In the genomic region with DNA sequence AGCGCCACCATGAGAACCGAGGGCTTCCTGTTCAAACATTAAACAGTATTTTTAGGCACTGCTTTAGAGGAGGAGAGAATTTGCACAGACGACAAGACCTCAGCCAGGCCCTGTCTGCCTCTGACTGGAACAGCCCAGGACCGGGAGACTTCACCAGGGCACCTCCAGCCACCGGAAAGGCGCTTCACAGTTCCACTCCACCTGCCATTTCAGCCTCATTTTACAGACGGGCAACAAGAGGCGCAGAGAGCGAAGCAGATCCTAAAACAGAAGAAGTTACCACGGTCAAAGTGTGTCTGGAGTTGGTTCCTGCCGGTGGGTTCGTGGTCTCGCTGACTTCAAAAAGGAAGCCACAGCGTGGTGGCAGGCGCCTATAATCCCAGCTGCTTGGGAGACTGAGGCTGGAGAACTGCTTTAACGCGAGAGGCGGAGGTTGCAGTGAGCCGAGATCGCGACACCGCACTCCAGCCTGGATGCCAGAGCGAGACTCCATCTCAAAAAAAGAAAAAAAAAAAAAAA, we compare ENCODE assay signal across 25 cellular contexts. TPM values are rescaled to one million over a fixed set of nuclear protein-coding genes. Genes with fewer than 3 reads are reported as not detected.
DNase-seq lines count a peak whose midpoint lies in the region; ATAC-seq, FAIRE-seq and TF ChIP-seq lines count a peak whose summit lies in the region.
"Had no signal": no experiment of that assay in that cellular context is flagged by ENCODE, and none has a peak within 500 bp of the region (broad histone marks: within the 10 kb centered on the region; RNA-seq: fewer than 3 reads in every experiment).

No MANE protein-coding gene starts in this region.

- H3K9me3 Mint-ChIP-seq in WTC11 (no peaks in the 10 kb centered on the region), nephron progenitor cell (peaks cover 3% of the 10 kb centered on the region)

- POLR2A ChIA-PET in WTC11 (lab: Charles Lee), result interaction anchor here (0.7 kb wide), 1 partner anchor 35 kb away, joined by 5 read pairs; no protein-coding TSS in a partner anchor

- H3K4me3 Mint-ChIP-seq in WTC11, result no peak overlapping the region
- no peak overlapping the region for H3K4me3 Mint-ChIP-seq in nephron progenitor cell

- H3K27me3 ChIP-seq in HL-60 (ENCODE audit: insufficient read depth, poor library complexity, severe bottlenecking), result no peaks in the 10 kb centered on the region

- CTCF ChIA-PET in WTC11 (lab: Charles Lee), result interaction anchor here (0.7 to 3.1 kb wide), 6 partner anchors 9 to 649 kb away, joined by 3 to 9 read pairs (median 4); a partner anchor contains a TSS

- ATAC-seq in WTC11, result no peak; the same call in 1 of the 2 replicates
- ATAC-seq in HG02973 (IDR thresholded peaks at IDR 0.05; ENCODE audit: unreplicated experiment), result no peak
- ATAC-seq: Panc1 had no signal

- H3K4me1 Mint-ChIP-seq in WTC11 (peaks cover 56% of the 10 kb centered on the region), nephron progenitor cell (peaks cover 51% of the 10 kb centered on the region)

- peak overlapping the region; percentile 86 for H3K27ac Mint-ChIP-seq in WTC11
- H3K27ac Mint-ChIP-seq in nephron progenitor cell, result peak overlapping the region; percentile 71
- H3K27ac Mint-ChIP-seq: CD14-positive monocyte had no signal

- DNase-seq in HL-60 (ENCODE audit: low read depth in 1 of 2, low spot score in 1 of 2) (peak in 1 of 2 experiments; percentile 52), WTC11 (ENCODE audit: low spot score) (no peak), nephron progenitor cell (no peak), ecto neural progenitor cell (ENCODE audit: low spot score) (no peak), RCC 7860 (ENCODE audit: low spot score) (no peak), NOMO-1 (lab: John Stamatoyannopoulos, UW; ENCODE audit: unreplicated experiment in 2 of 2) (no peak)
- DNase-seq: Calu3, DMS79 treated with DMSO at 0.1 percent for 48 hours, H7, NCI-H1092, NCI-H1417 treated with DMSO at 0.1 percent for 48 hours, NCI-H1694 treated with DMSO at 0.1 percent for 48 hours, NCI-H2081, NCI-H2227 treated with DMSO at 0.1 percent for 48 hours, NCI-H69, SHP77 treated with DMSO at 0.1 percent for 48 hours had no signal

- H3K4me3 ChIP-seq in HL-60 (replicated peaks; ENCODE audit: insufficient read depth, low read length), result peak overlapping the region; percentile 60
- H3K4me3 ChIP-seq: SK-N-MC had no signal

- H3K27ac ChIP-seq in HL-60 (replicated peaks), result peak overlapping the region; percentile 92
- H3K27ac ChIP-seq: SK-N-MC had no signal

- no peak for FAIRE-seq in RCC 7860 (lab: Jason Lieb, UNC)
- FAIRE-seq: GM12892 had no signal

- H3K36me3 Mint-ChIP-seq in WTC11 (peaks cover 13% of the 10 kb centered on the region), nephron progenitor cell (ENCODE audit: low read depth) (peaks cover 22% of the 10 kb centered on the region)
- H3K36me3 Mint-ChIP-seq: CD14-positive monocyte had no signal

- H3K27me3 Mint-ChIP-seq in WTC11 (ENCODE audit: low read depth) (peaks cover 4% of the 10 kb centered on the region; the same call in 1 of the 2 replicates), nephron progenitor cell (ENCODE audit: low read depth, poor library complexity) (peaks cover 10% of the 10 kb centered on the region)

- TF ChIP-seq CTCF in HL-60 (IDR thresholded peaks at IDR 0.05; ENCODE audit: insufficient read depth, low read length) (no peak), WTC11 (IDR thresholded peaks at IDR 0.05) (no peak), nephron progenitor cell (IDR thresholded peaks at IDR 0.05) (no peak)

TF ChIP-seq in WTC11, 78 proteins besides CTCF, POLR2A, EP300 and RAD21:
- TF ChIP-seq SP1 (CRISPR knock-in tag; conservative IDR thresholded peaks at IDR 0.05) (no peak), RELA (CRISPR knock-in tag; IDR thresholded peaks at IDR 0.05; ENCODE audit: borderline replicate concordance) (no peak), OVOL2 (CRISPR knock-in tag; IDR thresholded peaks at IDR 0.05; ENCODE audit: borderline replicate concordance) (no peak), GTF2I (CRISPR knock-in tag; conservative IDR thresholded peaks at IDR 0.05) (no peak), FOXK1 (CRISPR knock-in tag; IDR thresholded peaks at IDR 0.05) (no peak), NFATC4 (CRISPR knock-in tag; IDR thresholded peaks at IDR 0.05) (no peak), ZBTB21 (CRISPR knock-in tag; IDR thresholded peaks at IDR 0.05; ENCODE audit: borderline replicate concordance) (no peak), NR3C1 (CRISPR knock-in tag; conservative IDR thresholded peaks at IDR 0.05; ENCODE audit: low read depth) (no peak)
- TF ChIP-seq, protein P1, sequence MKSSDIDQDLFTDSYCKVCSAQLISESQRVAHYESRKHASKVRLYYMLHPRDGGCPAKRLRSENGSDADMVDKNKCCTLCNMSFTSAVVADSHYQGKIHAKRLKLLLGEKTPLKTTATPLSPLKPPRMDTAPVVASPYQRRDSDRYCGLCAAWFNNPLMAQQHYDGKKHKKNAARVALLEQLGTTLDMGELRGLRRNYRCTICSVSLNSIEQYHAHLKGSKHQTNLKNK (CRISPR knock-in tag; IDR thresholded peaks at IDR 0.05), result no peak
TF ChIP-seq in WTC11: peak in this region for 0.

RNA-seq across cellular contexts. Expression of a gene that starts 28.4 kb away (rescaled TPM):
- total RNA-seq in WTC11 (2021), result 15.0 to 19.8 TPM (median 18.7 TPM) in 3 replicates
- total RNA-seq: A673; Calu3; HT-29; NCI-H460; T-helper 1 cell treated with Interleukin-12 subunit alpha and Interleukin-12 subunit beta and Interleukin-4 antibody, amounts not matched to agents 30 ng/mL and 1 ng/mL, for 36 hours had no signal
